In the genomic region with DNA sequence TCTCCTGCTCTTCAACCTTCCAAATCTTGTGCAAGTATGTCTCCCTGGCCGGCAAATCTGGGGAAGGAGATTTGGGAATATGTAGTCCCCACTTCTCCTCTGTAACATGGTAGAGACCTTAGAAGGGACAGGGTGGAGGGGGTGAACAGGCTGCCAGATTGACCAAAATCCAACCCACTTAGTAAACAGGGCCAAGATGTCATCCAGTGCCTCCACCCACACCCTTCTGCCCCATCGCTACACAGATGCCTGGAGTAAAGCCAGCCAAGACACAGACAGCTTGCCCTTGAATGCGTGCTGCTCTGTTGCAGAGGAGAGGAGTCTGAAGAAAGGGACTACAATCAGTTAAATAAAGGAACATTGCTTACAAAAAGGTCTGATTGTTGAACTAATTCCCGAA, we compare ENCODE assay signal across 18 cellular contexts.
DNase-seq lines count a peak whose midpoint lies in the region; ATAC-seq and TF ChIP-seq lines count a peak whose summit lies in the region.
"Had no signal": no experiment of that assay in that cellular context is flagged by ENCODE, and none has a peak within 500 bp of the region (broad histone marks: within the 10 kb centered on the region; RNA-seq: fewer than 3 reads in every experiment).

No MANE protein-coding gene starts in this region.

- TF ChIP-seq EP300 in gastroesophageal sphincter (IDR thresholded peaks at IDR 0.05) = no peak

- DNase-seq in DMS 273 treated with DMSO at 0.1 percent for 48 hours (lab: John Stamatoyannopoulos, UW) (peak; percentile 77), WERI-Rb-1 (no peak)
- no peak for DNase-seq in effector CD8-positive, alpha-beta T cell (lab: John Stamatoyannopoulos, UW)
- no peak for DNase-seq in activated effector memory CD4-positive, alpha-beta T cell treated with anti-CD3 and anti-CD28 coated beads, Interleukin-2, amount 50 U/mL, for 16 hours
- DNase-seq: activated CD4-positive, alpha-beta T cell treated with anti-CD3 and anti-CD28 coated beads for 4 hours; activated naive CD8-positive, alpha-beta T cell treated with anti-CD3 and anti-CD28 coated beads, Interleukin-2, amount 10 ng/mL, durations not matched to agents 7 days and 5 days; DMS153; naive thymus-derived CD8-positive, alpha-beta T cell; NCI-H187 treated with DMSO at 0.1 percent for 48 hours; NCI-H510A treated with DMSO at 0.1 percent for 48 hours; retina; stimulated activated CD4-positive, alpha-beta T cell treated with anti-CD3 and anti-CD28 coated beads, Interleukin-4, amount 100 ng/mL, for 4 hours had no signal

- H3K4me1 ChIP-seq in gastroesophageal sphincter = peaks cover 0 to 14% (median 4%) of the 10 kb centered on the region in 3 donors
- peaks cover 0 to 5% (median 0%) of the 10 kb centered on the region in 3 donors for H3K4me1 ChIP-seq in skeletal muscle tissue (ENCODE audit: control insufficient read depth in 3 of 3, insufficient read depth in 3 of 3, low read length in 3 of 3)
- H3K4me1 ChIP-seq: BLaER1 had no signal

- no peaks in the 10 kb centered on the region for H3K36me3 ChIP-seq in gastroesophageal sphincter
- no peaks in the 10 kb centered on the region for H3K36me3 ChIP-seq in skeletal muscle tissue (ENCODE audit: control insufficient read depth in 3 of 3, insufficient read depth in 3 of 3, low read length in 3 of 3)
- H3K36me3 ChIP-seq in WERI-Rb-1 = no peaks in the 10 kb centered on the region
- H3K36me3 ChIP-seq: BLaER1 had no signal

- H3K27ac ChIP-seq in gastroesophageal sphincter = peak overlapping the region in 3 of 4 donors; percentile 0 to 23 (median 16)
- H3K27ac ChIP-seq in skeletal muscle tissue (ENCODE audit: low read depth, low read length) = peak overlapping the region; percentile 25
- H3K27ac ChIP-seq in WERI-Rb-1 = no peak overlapping the region
- H3K27ac ChIP-seq: BLaER1, epithelial cell of prostate had no signal

- TF ChIP-seq CTCF in gastroesophageal sphincter (IDR thresholded peaks at IDR 0.05) = no peak
- no peak for TF ChIP-seq CTCF in WERI-Rb-1 (IDR thresholded peaks at IDR 0.05; ENCODE audit: low read depth, low read length)

- peak; percentile 85 for ATAC-seq in SK-N-SH treated with all-trans-retinoic acid at 6 μM for 48 hours
- ATAC-seq in gastroesophageal sphincter = no peak
- no peak for ATAC-seq in esophagus mucosa
- ATAC-seq: naive thymus-derived CD8-positive, alpha-beta T cell had no signal

- H3K9me3 ChIP-seq in gastroesophageal sphincter = no peaks in the 10 kb centered on the region
- H3K9me3 ChIP-seq in skeletal muscle tissue (ENCODE audit: control insufficient read depth in 3 of 3, low read length in 3 of 3) = no peaks in the 10 kb centered on the region
- H3K9me3 ChIP-seq in WERI-Rb-1 (ENCODE audit: severe bottlenecking) = no peaks in the 10 kb centered on the region

- H3K9ac ChIP-seq in skeletal muscle tissue (ENCODE audit: low read depth in 1 of 3, low read length in 3 of 3) = no peak overlapping the region
- H3K9ac ChIP-seq: BLaER1 had no signal

- TF ChIP-seq POLR2A in gastroesophageal sphincter (IDR thresholded peaks at IDR 0.05) = no peak

- no peaks in the 10 kb centered on the region for H3K27me3 ChIP-seq in gastroesophageal sphincter
- peaks cover 0 to 2% (median 0%) of the 10 kb centered on the region in 3 donors for H3K27me3 ChIP-seq in skeletal muscle tissue (ENCODE audit: control insufficient read depth in 3 of 3, insufficient read depth in 3 of 3, low read length in 3 of 3)
- peaks cover 14% of the 10 kb centered on the region for H3K27me3 ChIP-seq in WERI-Rb-1 (ENCODE audit: insufficient read depth, low read depth, severe bottlenecking)
- H3K27me3 ChIP-seq: BLaER1 had no signal

- H3K4me3 ChIP-seq in gastroesophageal sphincter = no peak overlapping the region
- H3K4me3 ChIP-seq in skeletal muscle tissue (ENCODE audit: low read length in 3 of 3) = no peak overlapping the region
- no peak overlapping the region for H3K4me3 ChIP-seq in WERI-Rb-1 (ENCODE audit: low read depth, low read length)
- H3K4me3 ChIP-seq: BLaER1 had no signal

- 40 to 64% methylated on average over 2 to 3 of the region's 4 CpGs for WGBS in gastroesophageal sphincter (ENCODE audit: low coverage in 1 of 2), 2 donors

TF ChIP-seq in SK-N-SH treated with all-trans-retinoic acid at 6 μM for 48 hours, 23 proteins besides CTCF, POLR2A, EP300 and RAD21:
- TF ChIP-seq, protein P1, sequence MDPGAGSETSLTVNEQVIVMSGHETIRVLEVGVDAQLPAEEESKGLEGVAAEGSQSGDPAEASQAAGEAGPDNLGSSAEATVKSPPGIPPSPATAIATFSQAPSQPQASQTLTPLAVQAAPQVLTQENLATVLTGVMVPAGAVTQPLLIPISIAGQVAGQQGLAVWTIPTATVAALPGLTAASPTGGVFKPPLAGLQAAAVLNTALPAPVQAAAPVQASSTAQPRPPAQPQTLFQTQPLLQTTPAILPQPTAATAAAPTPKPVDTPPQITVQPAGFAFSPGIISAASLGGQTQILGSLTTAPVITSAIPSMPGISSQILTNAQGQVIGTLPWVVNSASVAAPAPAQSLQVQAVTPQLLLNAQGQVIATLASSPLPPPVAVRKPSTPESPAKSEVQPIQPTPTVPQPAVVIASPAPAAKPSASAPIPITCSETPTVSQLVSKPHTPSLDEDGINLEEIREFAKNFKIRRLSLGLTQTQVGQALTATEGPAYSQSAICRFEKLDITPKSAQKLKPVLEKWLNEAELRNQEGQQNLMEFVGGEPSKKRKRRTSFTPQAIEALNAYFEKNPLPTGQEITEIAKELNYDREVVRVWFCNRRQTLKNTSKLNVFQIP (CRISPR knock-in tag; IDR thresholded peaks at IDR 0.05; ENCODE audit: borderline replicate concordance, low read depth) = no peak
- TF ChIP-seq GLIS3 (CRISPR knock-in tag; IDR thresholded peaks at IDR 0.05) (no peak), ISL1 (CRISPR knock-in tag; IDR thresholded peaks at IDR 0.05) (no peak)
- TF ChIP-seq, protein P2, sequence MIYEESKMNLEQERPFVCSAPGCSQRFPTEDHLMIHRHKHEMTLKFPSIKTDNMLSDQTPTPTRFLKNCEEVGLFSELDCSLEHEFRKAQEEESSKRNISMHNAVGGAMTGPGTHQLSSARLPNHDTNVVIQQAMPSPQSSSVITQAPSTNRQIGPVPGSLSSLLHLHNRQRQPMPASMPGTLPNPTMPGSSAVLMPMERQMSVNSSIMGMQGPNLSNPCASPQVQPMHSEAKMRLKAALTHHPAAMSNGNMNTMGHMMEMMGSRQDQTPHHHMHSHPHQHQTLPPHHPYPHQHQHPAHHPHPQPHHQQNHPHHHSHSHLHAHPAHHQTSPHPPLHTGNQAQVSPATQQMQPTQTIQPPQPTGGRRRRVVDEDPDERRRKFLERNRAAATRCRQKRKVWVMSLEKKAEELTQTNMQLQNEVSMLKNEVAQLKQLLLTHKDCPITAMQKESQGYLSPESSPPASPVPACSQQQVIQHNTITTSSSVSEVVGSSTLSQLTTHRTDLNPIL (CRISPR knock-in tag; IDR thresholded peaks at IDR 0.05; ENCODE audit: low read depth) = no peak
TF ChIP-seq in SK-N-SH treated with all-trans-retinoic acid at 6 μM for 48 hours: peak in this region for 0.
